8 cellular contexts compared by ENCODE assay signal in the genomic region with DNA sequence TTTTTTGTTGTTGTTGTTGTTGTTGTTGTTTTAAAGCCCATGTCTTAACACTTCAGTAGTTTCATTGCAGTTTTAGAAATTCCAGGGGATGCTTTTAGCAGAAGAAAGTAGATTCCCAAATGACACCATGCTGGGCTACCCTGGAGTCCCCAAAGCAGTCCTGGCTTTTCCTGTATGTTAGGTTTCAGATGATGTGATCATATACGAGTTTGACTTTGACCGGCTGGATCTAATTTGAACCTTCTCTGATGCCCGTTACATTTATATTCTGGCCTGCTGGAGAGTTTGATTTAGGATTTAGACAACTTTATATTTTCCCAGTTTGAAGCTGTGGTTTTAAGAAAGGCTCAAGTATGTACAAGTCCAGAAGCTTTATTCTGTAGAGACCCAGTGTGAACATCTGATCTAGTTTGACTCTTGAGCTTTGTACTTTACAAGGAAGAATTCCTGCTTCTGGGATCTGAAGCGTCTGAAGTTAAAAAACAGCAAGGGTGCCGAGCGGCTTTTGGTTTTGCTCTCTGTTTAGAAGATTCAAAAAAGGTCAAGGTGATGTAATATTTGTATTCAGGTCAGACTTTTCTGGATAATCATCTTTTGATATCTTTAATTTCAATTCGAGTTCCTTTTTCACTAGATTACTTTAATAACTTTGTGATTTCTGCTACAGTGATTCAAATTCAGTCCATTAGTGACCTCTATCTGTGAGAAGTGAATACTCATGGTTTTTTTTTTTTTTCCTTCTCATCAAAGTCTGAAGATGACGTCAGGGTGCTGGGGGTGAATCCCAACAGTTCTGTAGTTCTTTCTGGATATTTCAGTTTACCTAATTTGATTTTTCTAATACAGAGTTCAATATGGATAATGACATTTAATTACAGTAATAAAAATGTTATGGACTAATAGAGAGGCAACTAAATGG. TPM values are rescaled to one million over a fixed set of nuclear protein-coding genes. Genes with fewer than 3 reads are reported as not detected.
A peak's percentile ranks its signal among the peaks of the same experiment; 100 is the strongest.
DNase-seq lines count a peak whose midpoint lies in the region; ATAC-seq and TF ChIP-seq lines count a peak whose summit lies in the region.

No MANE protein-coding gene starts in this region.

- no peaks in the 10 kb centered on the region for H3K9me3 ChIP-seq in smooth muscle cell (replicated peaks; ENCODE audit: low read depth)

- peak; percentile 37 for TF ChIP-seq CTCF in smooth muscle cell (IDR thresholded peaks at IDR 0.05; ENCODE audit: borderline replicate concordance, insufficient read depth, poor library complexity, severe bottlenecking)

- peaks cover 7% of the 10 kb centered on the region for H3K36me3 Mint-ChIP-seq in stimulated activated effector memory CD8-positive, alpha-beta T cell treated with anti-CD3 and anti-CD28 coated beads, Interleukin-12 subunit alpha, Interleukin-12 subunit beta, amount 100 ng/mL, for 72 hours

- H3K9ac ChIP-seq in smooth muscle cell (ENCODE audit: low read depth) = peak overlapping the region; percentile 64

- peaks cover 71% of the 10 kb centered on the region for H4K20me1 ChIP-seq in smooth muscle cell (ENCODE audit: low read depth)

- H3K79me2 ChIP-seq in smooth muscle cell (ENCODE audit: low read depth) = peaks cover 88% of the 10 kb centered on the region

- DNase-seq in HS-27A (ENCODE audit: low read depth) = peak; percentile 30
- DNase-seq in SK-MEL-5 (ENCODE audit: low read depth, low spot score) = peak; percentile 64
- DNase-seq in Right ventricle myocardium superior = no peak
- no peak for DNase-seq in smooth muscle cell (lab: John Stamatoyannopoulos, UW; ENCODE audit: unreplicated experiment)
- DNase-seq in NCI-H1436 treated with DMSO at 0.1 percent for 48 hours (lab: John Stamatoyannopoulos, UW) = no peak
- no peak for DNase-seq in left colon
- no peak for DNase-seq in stimulated activated effector memory CD8-positive, alpha-beta T cell treated with anti-CD3 and anti-CD28 coated beads, Interleukin-12 subunit alpha, Interleukin-12 subunit beta, amount 100 ng/mL, for 72 hours (ENCODE audit: low spot score in 2 of 2)
- no peak for DNase-seq in HPDE6-E6E7 (ENCODE audit: extremely low spot score)

- H3K27me3 ChIP-seq in smooth muscle cell (ENCODE audit: low read depth) = no peaks in the 10 kb centered on the region

- intact Hi-C loops in Right ventricle myocardium superior (cut with DNase I) (no loop called here), left colon (cut with DNase I, micrococcal nuclease) (no loop called here)

- H3K36me3 ChIP-seq in smooth muscle cell (ENCODE audit: low read depth) = no peaks in the 10 kb centered on the region

- H3K27ac ChIP-seq in smooth muscle cell (ENCODE audit: low read depth) = peak overlapping the region; percentile 76

- 7% methylated on average over 8 of the region's 8 CpGs for WGBS in smooth muscle cell (ENCODE audit: low lambda C conversion rate)

- no peaks in the 10 kb centered on the region for H3K9me3 Mint-ChIP-seq in stimulated activated effector memory CD8-positive, alpha-beta T cell treated with anti-CD3 and anti-CD28 coated beads, Interleukin-12 subunit alpha, Interleukin-12 subunit beta, amount 100 ng/mL, for 72 hours

- ATAC-seq in Right ventricle myocardium superior (ENCODE audit: poor library complexity) (peak; percentile 51), left colon (no peak)
- ATAC-seq in stimulated activated effector memory CD8-positive, alpha-beta T cell treated with anti-CD3 and anti-CD28 coated beads, Interleukin-12 subunit alpha, Interleukin-12 subunit beta, amount 100 ng/mL, for 72 hours = no peak

- in situ Hi-C loops in SK-MEL-5 (cut with HindIII; ENCODE audit: low pct_unique_long_range_greater_than_20kb, low sequenced_read_pairs) = no loop called here

- H3K4me1 Mint-ChIP-seq in stimulated activated effector memory CD8-positive, alpha-beta T cell treated with anti-CD3 and anti-CD28 coated beads, Interleukin-12 subunit alpha, Interleukin-12 subunit beta, amount 100 ng/mL, for 72 hours = no peaks in the 10 kb centered on the region

- no peaks in the 10 kb centered on the region for H3F3A ChIP-seq in smooth muscle cell (ENCODE audit: low read depth)

- H2AFZ ChIP-seq in smooth muscle cell (ENCODE audit: low read depth) = peak overlapping the region; percentile 29

- H3K27ac Mint-ChIP-seq in stimulated activated effector memory CD8-positive, alpha-beta T cell treated with anti-CD3 and anti-CD28 coated beads, Interleukin-12 subunit alpha, Interleukin-12 subunit beta, amount 100 ng/mL, for 72 hours = no peak overlapping the region

- H3K4me1 ChIP-seq in smooth muscle cell (ENCODE audit: low read depth) = peaks cover 18% of the 10 kb centered on the region

- peak overlapping the region; percentile 80 for H3K4me3 ChIP-seq in smooth muscle cell

- peak overlapping the region; percentile 87 for H3K4me2 ChIP-seq in smooth muscle cell

- H3K4me3 Mint-ChIP-seq in stimulated activated effector memory CD8-positive, alpha-beta T cell treated with anti-CD3 and anti-CD28 coated beads, Interleukin-12 subunit alpha, Interleukin-12 subunit beta, amount 100 ng/mL, for 72 hours = no peak overlapping the region

RNA-seq across cellular contexts. Expression of a gene that starts 6.2 kb away (rescaled TPM):
- total RNA-seq in SK-MEL-5 (2014; rRNA removed; shearing (Covaris generic)) = 2.1 and 2.2 TPM in 2 replicates
- 1.3 and 2.2 TPM in 2 replicates for polyA plus RNA-seq in SK-MEL-5 (2015; cell fraction: cytosol; rRNA removed)
- 2.4 and 14.6 TPM in 2 replicates for polyA plus RNA-seq in SK-MEL-5 (2015; cell fraction: nucleus; rRNA removed)
- 3.0 TPM for total RNA-seq in Right ventricle myocardium superior
- total RNA-seq in smooth muscle cell = 89.0 and 104 TPM in 2 replicates
- polyA plus RNA-seq in smooth muscle cell = 47.0 and 52.3 TPM in 2 replicates
- 1 to 10 TPM; 2.5 to 7.5 TPM for total RNA-seq in left colon

Comparison
In these comparisons a context has a peak if more than half of its experiments do, and no peak if none do; other contexts are left out.
1. DNase-seq: peak in HS-27A (single experiment) and SK-MEL-5 (single experiment); none in Right ventricle myocardium superior (single experiment), smooth muscle cell (single experiment), NCI-H1436 treated with DMSO at 0.1 percent for 48 hours (single experiment), left colon (0 of 2), stimulated activated effector memory CD8-positive, alpha-beta T cell treated with anti-CD3 and anti-CD28 coated beads, Interleukin-12 subunit alpha, Interleukin-12 subunit beta, amount 100 ng/mL, for 72 hours (0 of 2) and HPDE6-E6E7 (single experiment).
2. RNA of a gene that starts 6.2 kb away (total RNA-seq): 89.0 to 104 TPM in smooth muscle cell; 2.5 to 7.5 TPM in left colon, 3.0 TPM in Right ventricle myocardium superior (single experiment) and 2.1 to 2.2 TPM in SK-MEL-5; every median in the first group is over 10 times any median in the second.